ENCODE assay signal across 26 cellular contexts in the genomic region with DNA sequence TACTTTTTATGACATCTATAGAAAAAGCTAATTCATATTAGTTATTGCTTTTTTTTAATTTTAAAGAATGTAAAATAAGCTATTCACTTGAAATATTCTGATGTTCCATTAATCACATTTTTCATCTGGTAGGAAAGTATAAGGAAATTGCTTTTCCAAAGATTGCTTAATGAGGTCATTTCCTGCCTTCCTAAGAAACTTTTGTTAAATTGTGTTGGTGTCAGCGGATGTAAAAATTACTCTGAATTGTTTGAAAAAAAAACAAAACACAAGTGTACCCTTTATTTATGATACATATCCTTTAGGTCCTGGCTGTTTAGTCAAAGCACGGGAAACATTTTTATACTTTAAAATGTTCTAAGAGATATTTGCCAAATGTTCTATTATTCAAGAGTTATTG.
A peak's percentile ranks its signal among the peaks of the same experiment; 100 is the strongest.
DNase-seq lines count a peak whose midpoint lies in the region; ATAC-seq, FAIRE-seq and TF ChIP-seq lines count a peak whose summit lies in the region.
"Had no signal": no experiment of that assay in that cellular context is flagged by ENCODE, and none has a peak within 500 bp of the region (broad histone marks: within the 10 kb centered on the region; RNA-seq: fewer than 3 reads in every experiment).

No MANE protein-coding gene starts in this region.

- dilution Hi-C loops in endothelial cell of umbilical vein (cut with MboI; ENCODE audit: extremely low pct_ligation_motif_present, low sequenced_read_pairs): no loop called here

- BruUV-seq in A673 (replicated peaks; lab: Mats Ljungman, UMichigan): no TSS peak
- BruUV-seq in endothelial cell of umbilical vein (replicated peaks; lab: Mats Ljungman, UMichigan): no TSS peak

- no peaks in the 10 kb centered on the region for H3K79me2 ChIP-seq in endothelial cell of umbilical vein (ENCODE audit: control insufficient read depth, insufficient read depth, low read length)
- no peaks in the 10 kb centered on the region for H3K79me2 ChIP-seq in MM.1S (ENCODE audit: low read length)

- POLR2A ChIA-PET in A673 (lab: Charles Lee; ENCODE audit: low non-redundant PET) (no interaction called here), endothelial cell of umbilical vein (lab: Charles Lee) (no interaction called here)

- H3K4me1 ChIP-seq in A673 (ENCODE audit: insufficient read depth, low read length, poor library complexity, severe bottlenecking) (no peaks in the 10 kb centered on the region), RWPE2 (ENCODE audit: insufficient read depth, poor library complexity, severe bottlenecking) (peaks cover 15% of the 10 kb centered on the region), endothelial cell of umbilical vein (ENCODE audit: control insufficient read depth, extremely low read depth, insufficient read depth, low read length) (peaks cover 24% of the 10 kb centered on the region), body of pancreas (no peaks in the 10 kb centered on the region), MM.1S (ENCODE audit: low read length) (no peaks in the 10 kb centered on the region)
- H3K4me1 ChIP-seq: BE2C had no signal

- no peaks in the 10 kb centered on the region for H3K9me3 ChIP-seq in A673 (ENCODE audit: low read depth, low read length, poor library complexity, severe bottlenecking)
- H3K9me3 ChIP-seq in RWPE2 (ENCODE audit: severe bottlenecking): no peaks in the 10 kb centered on the region
- H3K9me3 ChIP-seq in endothelial cell of umbilical vein (replicated peaks; ENCODE audit: control insufficient read depth, insufficient read depth, low read length): no peaks in the 10 kb centered on the region
- H3K9me3 ChIP-seq in body of pancreas: no peaks in the 10 kb centered on the region
- no peaks in the 10 kb centered on the region for H3K9me3 ChIP-seq in MM.1S (replicated peaks; ENCODE audit: insufficient read depth, low read length)
- H3K9me3 ChIP-seq: BE2C had no signal

- H2AFZ ChIP-seq in endothelial cell of umbilical vein (ENCODE audit: low read depth, low read length): peak overlapping the region; percentile 45
- no peak overlapping the region for H2AFZ ChIP-seq in MM.1S (ENCODE audit: low read length)

- no peaks in the 10 kb centered on the region for H3F3A ChIP-seq in MM.1S (ENCODE audit: insufficient read depth, low read length)

- peak overlapping the region; percentile 62 for H3K27ac Mint-ChIP-seq in neural crest cell (ENCODE audit: unreplicated experiment)
- H3K27ac Mint-ChIP-seq: CD14-positive monocyte; CD4-positive, alpha-beta T cell; CD8-positive, alpha-beta memory T cell had no signal

- H3K27ac ChIP-seq in A673 (ENCODE audit: low read depth, low read length, poor library complexity, severe bottlenecking): no peak overlapping the region
- peak overlapping the region; percentile 27 for H3K27ac ChIP-seq in RWPE2 (ENCODE audit: poor library complexity, severe bottlenecking)
- H3K27ac ChIP-seq in endothelial cell of umbilical vein (ENCODE audit: insufficient read depth, low read depth, low read length): peak overlapping the region; percentile 90
- no peak overlapping the region for H3K27ac ChIP-seq in body of pancreas
- H3K27ac ChIP-seq in MM.1S (ENCODE audit: low read length): no peak overlapping the region
- H3K27ac ChIP-seq: 22Rv1; BLaER1 treated with 17β-estradiol and CSF1 and Interleukin-3, amounts not matched to agents 10 nM and 100 nM had no signal

- FAIRE-seq in endothelial cell of umbilical vein (lab: Jason Lieb, UNC) (peak; percentile 85), HTR-8/SVneo (lab: Jason Lieb, UNC) (no peak)
- FAIRE-seq: A204.1, D721Med, G401.6, GM12878, GM18507, H1 had no signal

- ATAC-seq in RWPE2 (ENCODE audit: low read depth) (no peak), body of pancreas (no peak), GM18505 (IDR thresholded peaks at IDR 0.05; ENCODE audit: unreplicated experiment) (no peak)
- ATAC-seq: GM12878 had no signal

- H3K36me3 ChIP-seq in A673 (ENCODE audit: insufficient read depth, low read length, poor library complexity, severe bottlenecking): no peaks in the 10 kb centered on the region
- H3K36me3 ChIP-seq in RWPE2 (ENCODE audit: low read depth): no peaks in the 10 kb centered on the region
- H3K36me3 ChIP-seq in endothelial cell of umbilical vein (ENCODE audit: control insufficient read depth in 2 of 2, extremely low read depth in 1 of 2, insufficient read depth in 2 of 2, low read length in 2 of 2): no peaks in the 10 kb centered on the region
- no peaks in the 10 kb centered on the region for H3K36me3 ChIP-seq in body of pancreas (replicated peaks in 1 of 2; ENCODE audit: insufficient read depth in 1 of 2, low read depth in 2 of 2)
- H3K36me3 ChIP-seq in MM.1S (replicated peaks; ENCODE audit: insufficient read depth, low read length): no peaks in the 10 kb centered on the region
- H3K36me3 ChIP-seq: BE2C; BLaER1 treated with 17β-estradiol and CSF1 and Interleukin-3, amounts not matched to agents 10 nM and 100 nM had no signal

- TF ChIP-seq CTCF in A673 (conservative IDR thresholded peaks at IDR 0.05; ENCODE audit: low read depth, low read length) (no peak), RWPE2 (IDR thresholded peaks at IDR 0.05; ENCODE audit: poor library complexity, severe bottlenecking) (no peak), endothelial cell of umbilical vein (IDR thresholded peaks at IDR 0.05; ENCODE audit: extremely low read depth in 1 of 2, insufficient read depth in 1 of 2, low read depth in 1 of 2, low read length in 2 of 2) (no peak), neural crest cell (conservative IDR thresholded peaks at IDR 0.05) (no peak), body of pancreas (IDR thresholded peaks at IDR 0.05) (no peak), MM.1S (IDR thresholded peaks at IDR 0.05; ENCODE audit: low read length) (no peak)

- DNase-seq in A673 (ENCODE audit: low spot score): peak; percentile 54
- no peak for DNase-seq in RWPE2 (ENCODE audit: low spot score)
- DNase-seq in endothelial cell of umbilical vein (ENCODE audit: low read depth, low spot score): peak; percentile 88
- no peak for DNase-seq in neural crest cell (ENCODE audit: low read depth, low spot score)
- no peak for DNase-seq in body of pancreas
- no peak for DNase-seq in MM.1S
- no peak for DNase-seq in HTR-8/SVneo (ENCODE audit: insufficient read length, low spot score)
- DNase-seq: ACHN; AML-193; BE2C; CD4-positive, alpha-beta T cell; CD8-positive, alpha-beta memory T cell; DMS 273 treated with DMSO at 0.1 percent for 48 hours; DMS79; H7; HCEC 1CT had no signal

- H4K20me1 ChIP-seq in endothelial cell of umbilical vein (replicated peaks; ENCODE audit: control insufficient read depth, extremely low read depth, insufficient read depth, low read length) (no peaks in the 10 kb centered on the region), MM.1S (ENCODE audit: insufficient read depth, low read length) (no peaks in the 10 kb centered on the region)
- H4K20me1 ChIP-seq: BLaER1 treated with 17β-estradiol and CSF1 and Interleukin-3, amounts not matched to agents 10 nM and 100 nM had no signal

- H3K4me3 ChIP-seq in A673 (ENCODE audit: low read depth, low read length, poor library complexity, severe bottlenecking): no peak overlapping the region
- no peak overlapping the region for H3K4me3 ChIP-seq in RWPE2 (ENCODE audit: severe bottlenecking)
- peak overlapping the region in 1 of 3 experiments; percentile 28 for H3K4me3 ChIP-seq in endothelial cell of umbilical vein (replicated peaks in 1 of 3; ENCODE audit: insufficient read depth in 1 of 3, low read depth in 1 of 3, low read length in 3 of 3)
- no peak overlapping the region for H3K4me3 ChIP-seq in body of pancreas
- H3K4me3 ChIP-seq in MM.1S (ENCODE audit: low read length): no peak overlapping the region
- H3K4me3 ChIP-seq: BLaER1 treated with 17β-estradiol and CSF1 and Interleukin-3, amounts not matched to agents 10 nM and 100 nM; GM12878 had no signal

- no peaks in the 10 kb centered on the region for H3K27me3 Mint-ChIP-seq in neural crest cell (ENCODE audit: low read depth)
- H3K27me3 Mint-ChIP-seq: CD4-positive, alpha-beta T cell; CD8-positive, alpha-beta memory T cell had no signal

- H3K9me2 ChIP-seq in MM.1S (replicated peaks; ENCODE audit: insufficient read depth, low read length): no peaks in the 10 kb centered on the region

- TF ChIP-seq POLR2A in endothelial cell of umbilical vein (IDR thresholded peaks at IDR 0.05; ENCODE audit: low read depth, low read length) (no peak), body of pancreas (IDR thresholded peaks at IDR 0.05) (no peak), GM18505 (IDR thresholded peaks at IDR 0.05; ENCODE audit: borderline replicate concordance, extremely low read depth, insufficient read depth, insufficient read length) (no peak)

- H3K27me3 ChIP-seq in A673 (replicated peaks; ENCODE audit: insufficient read depth, low read depth, low read length, poor library complexity): no peaks in the 10 kb centered on the region
- H3K27me3 ChIP-seq in RWPE2 (ENCODE audit: insufficient read depth, poor library complexity, severe bottlenecking): no peaks in the 10 kb centered on the region
- H3K27me3 ChIP-seq in endothelial cell of umbilical vein (ENCODE audit: control insufficient read depth in 2 of 2, insufficient read depth in 2 of 2, low read length in 2 of 2): no peaks in the 10 kb centered on the region
- H3K27me3 ChIP-seq in body of pancreas: no peaks in the 10 kb centered on the region
- H3K27me3 ChIP-seq in MM.1S (replicated peaks; ENCODE audit: insufficient read depth, low read length): no peaks in the 10 kb centered on the region
- H3K27me3 ChIP-seq: BE2C; BLaER1 treated with 17β-estradiol and CSF1 and Interleukin-3, amounts not matched to agents 10 nM and 100 nM had no signal

- peak overlapping the region; percentile 57 for H3K9ac ChIP-seq in endothelial cell of umbilical vein (replicated peaks; ENCODE audit: extremely low read depth, insufficient read depth, low read length)
- H3K9ac ChIP-seq in MM.1S (ENCODE audit: low read length): no peak overlapping the region
- H3K9ac ChIP-seq: BLaER1 treated with 17β-estradiol and CSF1 and Interleukin-3, amounts not matched to agents 10 nM and 100 nM had no signal

- H3K9me1 ChIP-seq in endothelial cell of umbilical vein (replicated peaks; ENCODE audit: control insufficient read depth, extremely low read depth, insufficient read depth, low read length): no peaks in the 10 kb centered on the region

- peaks cover 10% of the 10 kb centered on the region for H3K36me3 Mint-ChIP-seq in neural crest cell (ENCODE audit: low read depth)
- H3K36me3 Mint-ChIP-seq: CD14-positive monocyte; CD8-positive, alpha-beta memory T cell had no signal

- CTCF ChIA-PET in A673 (lab: Charles Lee): no interaction called here
- CTCF ChIA-PET in endothelial cell of umbilical vein (lab: Charles Lee): interaction anchor here (1.1 to 2.0 kb wide), 4 partner anchors 13 to 50 kb away, joined by 3 to 8 read pairs (median 3); no protein-coding TSS in a partner anchor

- H3K9me3 Mint-ChIP-seq in neural crest cell: peaks cover 15% of the 10 kb centered on the region

- H3K4me3 Mint-ChIP-seq in neural crest cell: no peak overlapping the region
- H3K4me3 Mint-ChIP-seq: CD14-positive monocyte; CD4-positive, alpha-beta T cell; CD8-positive, alpha-beta memory T cell had no signal

- H3K4me1 Mint-ChIP-seq in neural crest cell: peaks cover 23% of the 10 kb centered on the region
- H3K4me1 Mint-ChIP-seq: CD14-positive monocyte; CD8-positive, alpha-beta memory T cell had no signal

- H3K4me2 ChIP-seq in endothelial cell of umbilical vein (ENCODE audit: insufficient read depth, low read length) (peak overlapping the region; percentile 93), MM.1S (ENCODE audit: low read depth, low read length) (no peak overlapping the region)
- H3K4me2 ChIP-seq: BLaER1 treated with 17β-estradiol and CSF1 and Interleukin-3, amounts not matched to agents 10 nM and 100 nM had no signal

- WGBS in body of pancreas, 2 donors: 69 to 76% methylated on average over 2 of the region's 2 CpGs

- intact Hi-C loops in A673 (cut with micrococcal nuclease; ENCODE audit: unreplicated experiment): no loop called here
- intact Hi-C loops in endothelial cell of umbilical vein (cut with micrococcal nuclease): loop anchor here (1.0 to 5.0 kb wide), 3 partner anchors 15 to 1024 kb away; no protein-coding TSS in a partner anchor
- intact Hi-C loops in body of pancreas (cut with DNase I): no loop called here

Comparison
In these comparisons a context has a peak if more than half of its experiments do, and no peak if none do; other contexts are left out.
1. DNase-seq: peak in A673 (single experiment) and endothelial cell of umbilical vein (single experiment); none in RWPE2 (single experiment), neural crest cell (single experiment), body of pancreas (0 of 4), MM.1S (single experiment) and HTR-8/SVneo (single experiment).
2. H3K27ac ChIP-seq: peak in RWPE2 (single experiment) and endothelial cell of umbilical vein (single experiment); none in A673 (single experiment), body of pancreas (0 of 4) and MM.1S (single experiment).